In the genomic region with DNA sequence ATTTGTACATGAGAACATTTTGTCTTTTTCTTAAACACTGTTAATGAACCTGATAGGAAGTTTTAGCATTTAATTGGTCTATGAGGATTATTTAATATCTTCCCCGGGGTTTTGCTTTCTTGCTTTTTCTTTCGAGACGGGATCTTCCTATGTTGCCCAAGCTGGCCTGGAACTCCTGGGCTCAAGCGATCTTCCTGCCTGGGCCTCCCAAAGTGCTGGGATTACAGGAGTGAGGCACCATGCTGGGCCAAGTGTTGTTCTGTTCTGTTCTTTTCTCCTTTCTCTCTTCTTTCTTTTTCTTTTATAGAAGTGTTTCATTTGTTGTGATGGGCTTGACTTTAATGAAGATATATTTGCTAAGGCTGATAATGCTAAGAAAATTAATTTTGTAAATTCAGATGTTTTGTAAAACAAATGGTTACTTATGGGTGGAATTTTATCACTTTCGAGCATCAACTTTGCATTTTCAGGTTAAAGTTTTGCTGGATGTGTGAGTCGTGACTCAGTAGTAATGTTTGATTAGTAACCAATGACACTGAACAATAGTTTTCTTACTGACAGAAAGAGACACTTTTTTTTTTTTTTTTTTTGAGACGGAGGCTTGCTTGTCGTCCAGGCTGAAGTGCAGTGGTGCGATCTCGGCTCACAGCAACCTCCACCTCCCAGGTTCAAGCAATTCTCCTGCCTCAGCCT, we compare ENCODE assay signal across 9 cellular contexts. TPM values are rescaled to one million over a fixed set of nuclear protein-coding genes. Genes with fewer than 3 reads are reported as not detected.
DNase-seq lines count a peak whose midpoint lies in the region; ATAC-seq and TF ChIP-seq lines count a peak whose summit lies in the region.
"Had no signal": no experiment of that assay in that cellular context is flagged by ENCODE, and none has a peak within 500 bp of the region (broad histone marks: within the 10 kb centered on the region; RNA-seq: fewer than 3 reads in every experiment).

No MANE protein-coding gene starts in this region.

- TF ChIP-seq CTCF in GM06990 (IDR thresholded peaks at IDR 0.05; ENCODE audit: insufficient read depth, low read length, poor library complexity, severe bottlenecking) = no peak
- no peak for TF ChIP-seq CTCF in Panc1 (IDR thresholded peaks at IDR 0.05)

- ATAC-seq in Panc1 (no peak), GM18867 (IDR thresholded peaks at IDR 0.05; ENCODE audit: unreplicated experiment) (no peak), GM19467 (IDR thresholded peaks at IDR 0.05; ENCODE audit: unreplicated experiment) (no peak), GM21576 (IDR thresholded peaks at IDR 0.05; ENCODE audit: unreplicated experiment) (no peak)

- DNase-seq in GM06990 (ENCODE audit: extremely low read depth, insufficient read length) = no peak
- no peak for DNase-seq in Panc1 (ENCODE audit: low read depth, low spot score)
- no peak for DNase-seq in epithelial cell of prostate (ENCODE audit: low read depth, low spot score)
- DNase-seq in SW480 (ENCODE audit: low spot score) = no peak
- DNase-seq: hippocampal formation had no signal

- H3K27ac ChIP-seq in Panc1 (ENCODE audit: low read length) (peak overlapping the region; percentile 59), epithelial cell of prostate (peak overlapping the region; percentile 94), rectal smooth muscle tissue (ENCODE audit: low read depth, low read length) (no peak overlapping the region)

- no TSS peak for BruUV-seq in Panc1 (replicated peaks; lab: Mats Ljungman, UMichigan)

- H3K36me3 ChIP-seq in GM06990 (ENCODE audit: control insufficient read depth, insufficient read depth, low read length) = no peaks in the 10 kb centered on the region
- H3K36me3 ChIP-seq in Panc1 (ENCODE audit: control insufficient read depth, insufficient read depth, low read length) = peaks cover 6% of the 10 kb centered on the region; the same call in 1 of the 2 replicates
- H3K36me3 ChIP-seq in rectal smooth muscle tissue (ENCODE audit: control insufficient read depth, insufficient read depth, low read length) = no peaks in the 10 kb centered on the region

- intact Hi-C loops in Panc1 (cut with micrococcal nuclease; ENCODE audit: unreplicated experiment) = no loop called here

- H3K4me1 ChIP-seq in Panc1 (ENCODE audit: control insufficient read depth, insufficient read depth, low read length) = peaks cover 10% of the 10 kb centered on the region
- peaks cover 6% of the 10 kb centered on the region for H3K4me1 ChIP-seq in rectal smooth muscle tissue (ENCODE audit: control insufficient read depth, insufficient read depth, low read length)

- H3K9ac ChIP-seq in rectal smooth muscle tissue (ENCODE audit: low read length) = no peak overlapping the region

- H3K27me3 ChIP-seq in GM06990 (replicated peaks; ENCODE audit: control insufficient read depth, insufficient read depth, low read length) (no peaks in the 10 kb centered on the region), Panc1 (ENCODE audit: control insufficient read depth, insufficient read depth, low read length) (no peaks in the 10 kb centered on the region), rectal smooth muscle tissue (ENCODE audit: control insufficient read depth, insufficient read depth, low read length) (no peaks in the 10 kb centered on the region)

- CTCF ChIA-PET in Panc1 (lab: Charles Lee) = no interaction called here

- POLR2A ChIA-PET in Panc1 (lab: Charles Lee) = no interaction called here

- H3K9me3 ChIP-seq in Panc1 (ENCODE audit: control insufficient read depth, insufficient read depth, low read depth, low read length) = no peaks in the 10 kb centered on the region

- H3K4me3 ChIP-seq in GM06990 (replicated peaks; ENCODE audit: low read depth, low read length) = peak overlapping the region; percentile 69
- peak overlapping the region; percentile 72 to 85 for H3K4me3 ChIP-seq in Panc1 (ENCODE audit: low read depth in 2 of 2, low read length in 2 of 2)
- peak overlapping the region; percentile 96 for H3K4me3 ChIP-seq in rectal smooth muscle tissue (ENCODE audit: low read length)

- in situ Hi-C loops in Panc1 (cut with HindIII; ENCODE audit: low pct_unique_long_range_greater_than_20kb, low sequenced_read_pairs) = no loop called here

RNA-seq across cellular contexts. Expression of a gene that starts 2.2 kb away (rescaled TPM):
- total RNA-seq in Panc1 (2021; ENCODE audit: unreplicated experiment) = 18.5 TPM
- 7.1 TPM for polyA plus RNA-seq in Panc1 (2012; ENCODE audit: insufficient read length)

RNA-seq across cellular contexts. Expression of a gene that starts 40.2 kb away (rescaled TPM):
- total RNA-seq in Panc1 (2021; ENCODE audit: unreplicated experiment) = 0.08 TPM
- polyA plus RNA-seq in Panc1 (2012; ENCODE audit: insufficient read length) = not detected
